ENCODE assay signal across 1 cellular context in the genomic region with DNA sequence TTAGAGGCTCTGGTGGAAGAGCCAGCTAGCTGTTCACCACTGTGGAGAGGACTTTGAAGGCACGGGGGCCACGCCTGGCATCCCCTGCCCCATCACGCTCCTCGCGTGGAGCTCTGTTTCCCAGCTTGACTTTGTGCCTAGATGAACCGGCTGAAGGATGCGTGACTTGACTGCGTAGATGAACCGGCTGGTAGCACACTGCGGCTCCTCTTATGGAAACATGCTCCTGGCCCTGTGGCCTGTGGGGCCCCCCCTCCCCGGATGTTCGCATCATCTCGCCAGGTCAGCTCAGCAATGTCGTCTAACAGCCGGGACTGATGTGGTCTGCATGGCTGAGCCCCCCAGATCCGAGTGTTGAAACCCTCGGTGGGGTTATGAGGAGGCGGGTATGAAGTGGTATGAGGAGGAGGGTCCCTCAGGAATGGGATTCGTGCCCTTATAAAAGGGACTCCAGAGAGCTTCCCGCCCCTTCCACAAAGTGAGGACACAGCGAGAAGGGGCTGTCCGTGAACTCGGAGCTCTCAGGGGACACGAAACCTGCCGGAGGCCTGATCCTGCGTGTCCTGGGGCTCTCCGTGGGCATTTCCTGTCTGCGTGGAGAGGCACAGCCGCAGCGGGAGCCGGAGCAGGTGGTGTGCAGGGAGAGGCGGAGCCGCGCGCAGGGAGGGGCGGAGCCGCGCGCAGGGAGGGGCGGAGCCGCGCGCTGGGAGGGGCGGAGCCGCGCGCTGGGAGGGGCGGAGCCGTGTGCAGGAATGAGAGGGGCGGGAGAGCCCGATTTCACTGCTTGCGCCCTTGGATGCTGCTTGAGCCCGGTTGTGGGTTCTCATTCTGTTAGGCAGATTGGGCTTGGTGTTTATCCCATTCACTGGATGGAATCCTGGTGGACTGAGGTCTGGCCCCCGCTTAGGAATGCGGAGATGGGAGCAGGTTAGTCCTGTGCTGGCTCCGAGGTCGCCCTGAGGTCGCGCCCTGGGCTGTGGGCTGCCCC.
TF ChIP-seq lines count a peak whose summit lies in the region.

No MANE protein-coding gene starts in this region.

TF ChIP-seq in GM12878, 131 proteins besides CTCF, POLR2A, EP300 and RAD21:
- TF ChIP-seq IKZF1 (conservative IDR thresholded peaks at IDR 0.05) (no peak), HCFC1 (IDR thresholded peaks at IDR 0.05; ENCODE audit: low read length) (no peak), NR2F1 (conservative IDR thresholded peaks at IDR 0.05) (no peak), MXI1 (IDR thresholded peaks at IDR 0.05; ENCODE audit: low read depth, low read length) (no peak), EGR1 (IDR thresholded peaks at IDR 0.05; ENCODE audit: borderline replicate concordance in 1 of 2, low read depth in 2 of 2, low read length in 2 of 2) (no peak), CEBPB (IDR thresholded peaks at IDR 0.05; ENCODE audit: borderline replicate concordance in 1 of 2, low read depth in 2 of 2, low read length in 2 of 2) (no peak), TARDBP (IDR thresholded peaks at IDR 0.05; ENCODE audit: borderline replicate concordance) (no peak), GATAD2B (conservative IDR thresholded peaks at IDR 0.05; ENCODE audit: low read depth) (no peak), KAT2A (conservative IDR thresholded peaks at IDR 0.05; ENCODE audit: control insufficient read depth, low read depth, low read length) (no peak), DPF2 (IDR thresholded peaks at IDR 0.05) (no peak), BACH1 (IDR thresholded peaks at IDR 0.05; ENCODE audit: borderline replicate concordance) (no peak), PAX5 (IDR thresholded peaks at IDR 0.05; ENCODE audit: borderline replicate concordance, low read depth, low read length) (no peak), ETV6 (conservative IDR thresholded peaks at IDR 0.05 in 1 of 2, IDR thresholded peaks at IDR 0.05 in 1 of 2; ENCODE audit: borderline replicate concordance in 1 of 2, low read depth in 1 of 2) (no peak), LARP7 (IDR thresholded peaks at IDR 0.05) (no peak)
- TF ChIP-seq, protein P1, sequence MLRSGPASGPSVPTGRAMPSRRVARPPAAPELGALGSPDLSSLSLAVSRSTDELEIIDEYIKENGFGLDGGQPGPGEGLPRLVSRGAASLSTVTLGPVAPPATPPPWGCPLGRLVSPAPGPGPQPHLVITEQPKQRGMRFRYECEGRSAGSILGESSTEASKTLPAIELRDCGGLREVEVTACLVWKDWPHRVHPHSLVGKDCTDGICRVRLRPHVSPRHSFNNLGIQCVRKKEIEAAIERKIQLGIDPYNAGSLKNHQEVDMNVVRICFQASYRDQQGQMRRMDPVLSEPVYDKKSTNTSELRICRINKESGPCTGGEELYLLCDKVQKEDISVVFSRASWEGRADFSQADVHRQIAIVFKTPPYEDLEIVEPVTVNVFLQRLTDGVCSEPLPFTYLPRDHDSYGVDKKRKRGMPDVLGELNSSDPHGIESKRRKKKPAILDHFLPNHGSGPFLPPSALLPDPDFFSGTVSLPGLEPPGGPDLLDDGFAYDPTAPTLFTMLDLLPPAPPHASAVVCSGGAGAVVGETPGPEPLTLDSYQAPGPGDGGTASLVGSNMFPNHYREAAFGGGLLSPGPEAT (IDR thresholded peaks at IDR 0.05; ENCODE audit: low read depth): no peak
- TF ChIP-seq, protein P2, sequence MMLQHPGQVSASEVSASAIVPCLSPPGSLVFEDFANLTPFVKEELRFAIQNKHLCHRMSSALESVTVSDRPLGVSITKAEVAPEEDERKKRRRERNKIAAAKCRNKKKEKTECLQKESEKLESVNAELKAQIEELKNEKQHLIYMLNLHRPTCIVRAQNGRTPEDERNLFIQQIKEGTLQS (IDR thresholded peaks at IDR 0.05; ENCODE audit: borderline replicate concordance, extremely low read depth, low read depth, low read length): no peak
